In the genomic region with DNA sequence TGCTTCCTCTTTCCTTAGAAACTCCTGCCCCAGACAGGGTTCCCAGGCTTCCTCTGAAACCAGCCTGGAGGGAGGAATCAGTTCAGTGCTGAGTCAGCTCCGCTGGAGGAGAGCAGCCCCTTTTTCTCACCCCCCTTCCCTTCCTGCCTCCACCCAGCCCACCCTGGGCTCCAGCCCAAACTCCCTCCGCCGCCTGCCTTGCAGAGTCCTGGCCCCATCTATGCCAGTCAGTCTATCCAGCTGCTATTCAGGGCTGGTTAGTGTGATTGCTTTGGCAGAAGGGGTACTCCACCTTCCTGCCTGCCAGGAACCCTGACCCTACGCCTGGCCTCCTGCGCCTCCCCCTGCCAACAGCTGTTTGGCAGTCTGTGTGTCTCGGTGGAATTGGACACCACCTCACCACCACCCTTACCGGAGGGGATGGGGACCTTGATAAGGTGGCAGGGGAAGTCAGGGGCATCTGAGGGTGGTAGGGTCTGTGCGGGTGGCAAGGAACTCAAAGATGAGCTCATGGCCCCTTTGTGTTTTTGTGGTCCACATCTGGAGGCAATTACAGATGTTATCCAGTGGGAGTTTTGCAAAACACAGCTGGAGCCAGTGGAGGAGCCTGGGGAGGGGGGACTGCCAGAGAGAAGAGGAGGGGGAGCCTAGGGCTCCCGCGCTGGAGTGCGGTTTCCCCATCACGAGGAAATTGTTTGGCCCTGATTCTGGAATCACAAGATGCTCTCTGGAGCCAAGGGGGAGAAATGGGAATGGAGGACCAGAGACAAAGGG, we compare ENCODE assay signal across 8 cellular contexts. TPM values are rescaled to one million over a fixed set of nuclear protein-coding genes. Genes with fewer than 3 reads are reported as not detected.
DNase-seq lines count a peak whose midpoint lies in the region; FAIRE-seq and TF ChIP-seq lines count a peak whose summit lies in the region.

No MANE protein-coding gene starts in this region.

- peak; percentile 63 for DNase-seq in HFFc6
- DNase-seq in breast epithelium (ENCODE audit: low spot score in 2 of 2): peak in 1 of 2 donors; percentile 70
- DNase-seq in kidney: peak; percentile 84
- DNase-seq in stromal cell of bone marrow (ENCODE audit: low read depth): peak; percentile 93
- no peak for DNase-seq in NOMO-1 treated with DMSO at 0.1 percent for 48 hours (lab: John Stamatoyannopoulos, UW; ENCODE audit: unreplicated experiment)
- DNase-seq in NCI-H146 (lab: John Stamatoyannopoulos, UW): no peak
- DNase-seq in activated T-cell treated with anti-CD3 and anti-CD28 coated beads, Interleukin-2, amount 50 U/mL, for 48 hours: no peak
- DNase-seq in NCI-H82 treated with DMSO at 0.1 percent for 48 hours (lab: John Stamatoyannopoulos, UW; ENCODE audit: unreplicated experiment): no peak

- peaks cover 6% of the 10 kb centered on the region for H3K36me3 ChIP-seq in breast epithelium
- H3K36me3 ChIP-seq in kidney (ENCODE audit: control insufficient read depth in 1 of 2, insufficient read depth in 2 of 2, low read length in 2 of 2): peaks cover 7 to 21% of the 10 kb centered on the region in 2 donors

- peaks cover 21% of the 10 kb centered on the region for H3K36me3 Mint-ChIP-seq in HFFc6 (ENCODE audit: low read depth)

- peak overlapping the region in 1 of 2 donors; percentile 46 for H3K9ac ChIP-seq in kidney (ENCODE audit: low read length in 2 of 2)

- H3K27me3 Mint-ChIP-seq in HFFc6 (ENCODE audit: insufficient read depth): peaks cover 2% of the 10 kb centered on the region

- H3K4me1 ChIP-seq in breast epithelium: peaks cover 28 to 30% of the 10 kb centered on the region in 2 donors
- H3K4me1 ChIP-seq in kidney (ENCODE audit: control insufficient read depth in 1 of 2, insufficient read depth in 1 of 2, low read depth in 1 of 2, low read length in 2 of 2): peaks cover 10 to 21% of the 10 kb centered on the region in 2 donors

- H3K4me3 Mint-ChIP-seq in HFFc6: peak overlapping the region; percentile 59

- peaks cover 77% of the 10 kb centered on the region for H3K4me1 Mint-ChIP-seq in HFFc6 (ENCODE audit: low read depth)

- no peaks in the 10 kb centered on the region for H3K27me3 ChIP-seq in breast epithelium

- FAIRE-seq in kidney (lab: Jason Lieb, UNC): no peak

- intact Hi-C loops in breast epithelium (cut with DNase I; ENCODE audit: low total_unique reads) (no loop called here), kidney (cut with DNase I) (no loop called here)

- H3K9me3 ChIP-seq in breast epithelium (no peaks in the 10 kb centered on the region), kidney (ENCODE audit: control insufficient read depth in 1 of 2, low read length in 2 of 2) (no peaks in the 10 kb centered on the region)

- no peak for TF ChIP-seq POLR2A in breast epithelium (IDR thresholded peaks at IDR 0.05)

- H3K9me3 Mint-ChIP-seq in HFFc6: no peaks in the 10 kb centered on the region

- H3K27ac ChIP-seq in breast epithelium: peak overlapping the region; percentile 91 to 97
- peak overlapping the region; percentile 80 to 82 for H3K27ac ChIP-seq in kidney (ENCODE audit: low read depth in 2 of 2, low read length in 2 of 2)

- peak overlapping the region; percentile 15 to 50 (median 22) for H3K4me3 ChIP-seq in breast epithelium
- H3K4me3 ChIP-seq in kidney (ENCODE audit: low read length in 2 of 2): no peak overlapping the region

- TF ChIP-seq CTCF in HFFc6 (IDR thresholded peaks at IDR 0.05) (no peak), breast epithelium (IDR thresholded peaks at IDR 0.05) (no peak), kidney (IDR thresholded peaks at IDR 0.05; ENCODE audit: borderline replicate concordance, extremely low read depth, insufficient read depth) (no peak)

- H3K27ac Mint-ChIP-seq in HFFc6: peak overlapping the region; percentile 100

RNA-seq across cellular contexts. Expression of gene MMP14, which starts 12.2 kb away (rescaled TPM):
- 100 to 1,000 TPM; 284 to 322 (median 298) TPM for total RNA-seq in HFFc6 (2021; fragmentation: NEBNext Ultra II Directional; extraction: Animal tissue kit (Norgen Biotek cat#: 25700))
- total RNA-seq in breast epithelium: 100 to 1,000 TPM in 2 of 3 donors, 10 to 100 TPM in 1; 84.4 to 361 (median 136) TPM
- 108 TPM for total RNA-seq in kidney
- polyA plus RNA-seq in kidney (ENCODE audit: insufficient read depth, low read depth, low replicate concordance): 30.1 TPM

RNA-seq across cellular contexts. Expression of gene MRPL52, which starts 18.9 kb away (rescaled TPM):
- total RNA-seq in HFFc6 (2021; fragmentation: NEBNext Ultra II Directional; extraction: Animal tissue kit (Norgen Biotek cat#: 25700)): 100 to 1,000 TPM; 135 to 195 (median 167) TPM
- total RNA-seq in breast epithelium (10 to 100 TPM; 22.7 to 39.4 (median 34.7) TPM), kidney (74.3 TPM)
- 255 TPM for polyA plus RNA-seq in kidney (ENCODE audit: insufficient read depth, low read depth, low replicate concordance)

RNA-seq across cellular contexts. Expression of gene LRP10, which starts 23.0 kb away (rescaled TPM):
- total RNA-seq in HFFc6 (2021; fragmentation: NEBNext Ultra II Directional; extraction: Animal tissue kit (Norgen Biotek cat#: 25700)): 100 to 1,000 TPM; 168 to 226 (median 186) TPM
- 10 to 100 TPM; 70.1 to 97.5 (median 82.3) TPM for total RNA-seq in breast epithelium
- 207 TPM for total RNA-seq in kidney
- polyA plus RNA-seq in kidney (ENCODE audit: insufficient read depth, low read depth, low replicate concordance): 74.7 TPM

RNA-seq across cellular contexts. Expression of gene SLC7A7, which starts 33.3 kb away (rescaled TPM):
- 1 to 10 TPM in 1 of 6 experiments, under 1 TPM in 5; 0.31 to 1.3 (median 0.56) TPM for total RNA-seq in HFFc6 (2021; fragmentation: NEBNext Ultra II Directional; extraction: Animal tissue kit (Norgen Biotek cat#: 25700))
- total RNA-seq in breast epithelium (10 to 100 TPM; 17.4 to 46.4 (median 27.2) TPM), kidney (26.6 TPM)
- polyA plus RNA-seq in kidney (ENCODE audit: insufficient read depth, low read depth, low replicate concordance): 235 TPM

RNA-seq across cellular contexts. Expression of gene REM2, which starts 34.4 kb away (rescaled TPM):
- total RNA-seq in HFFc6 (2021; fragmentation: NEBNext Ultra II Directional; extraction: Animal tissue kit (Norgen Biotek cat#: 25700)): under 1 TPM in 4 of 6 experiments, not detected in 2; 0.09 to 0.17 (median 0.14) TPM
- 1 to 10 TPM in 2 of 3 donors, under 1 TPM in 1; 0.96 to 1.3 (median 1.2) TPM for total RNA-seq in breast epithelium
- 0.63 TPM for total RNA-seq in kidney
- 0.77 TPM for polyA plus RNA-seq in kidney (ENCODE audit: insufficient read depth, low read depth, low replicate concordance)

Comparison
In these comparisons a context has a peak if more than half of its experiments do, and no peak if none do; other contexts are left out.
1. DNase-seq: peak in HFFc6 (single experiment), kidney (single experiment) and stromal cell of bone marrow (single experiment); none in NOMO-1 treated with DMSO at 0.1 percent for 48 hours (single experiment), NCI-H146 (single experiment), activated T-cell treated with anti-CD3 and anti-CD28 coated beads, Interleukin-2, amount 50 U/mL, for 48 hours (0 of 2) and NCI-H82 treated with DMSO at 0.1 percent for 48 hours (single experiment).
2. H3K4me3 ChIP-seq: peak in breast epithelium (3 of 3); none in kidney (0 of 2).